ENCODE assay signal across 19 cellular contexts in the genomic region with DNA sequence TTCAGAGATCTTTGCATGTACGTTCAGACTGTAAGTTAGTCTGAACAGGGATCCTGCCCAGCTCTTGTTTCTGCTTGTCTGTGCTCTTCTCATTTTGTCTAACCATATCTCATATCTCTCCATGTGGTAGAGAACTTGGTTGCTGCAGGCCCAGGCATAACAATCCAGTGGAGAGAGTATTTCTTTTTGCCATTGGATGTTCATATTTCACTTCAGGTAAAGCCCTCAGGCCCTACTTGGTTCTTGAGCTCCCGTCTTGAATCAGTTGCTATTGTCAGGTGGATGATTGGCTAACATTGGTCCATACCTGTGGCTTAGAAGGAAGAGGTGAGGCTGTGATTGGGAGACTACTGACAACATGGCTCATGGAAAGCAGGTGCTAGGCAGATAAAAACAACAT.
"Had no signal": no experiment of that assay in that cellular context is flagged by ENCODE, and none has a peak within 500 bp of the region (broad histone marks: within the 10 kb centered on the region; RNA-seq: fewer than 3 reads in every experiment).

No MANE protein-coding gene starts in this region.

- H3K4me3 ChIP-seq: dorsolateral prefrontal cortex, esophagus squamous epithelium, heart left ventricle, right atrium auricular region, stomach, thoracic aorta, transverse colon had no signal

- H3K36me3 Mint-ChIP-seq: mesothelial cell of epicardium, natural killer cell had no signal

- H3K9me3 Mint-ChIP-seq: mesothelial cell of epicardium, natural killer cell had no signal

- H3K27ac ChIP-seq: dorsolateral prefrontal cortex, esophagus squamous epithelium, heart left ventricle, right atrium auricular region, stomach, thoracic aorta, transverse colon had no signal

- DNase-seq: cortex of kidney; dorsolateral prefrontal cortex; effector CD8-positive, alpha-beta T cell; esophagus squamous epithelium; heart left ventricle; hippocampal formation; natural killer cell; small intestine; stimulated activated CD4-positive, alpha-beta T cell treated with anti-CD3 and anti-CD28 coated beads, Interleukin-12 subunit alpha, Interleukin-12 subunit beta, amount 100 ng/mL, for 4 hours; stimulated activated naive CD4-positive, alpha-beta T cell; stomach; substantia nigra; transverse colon had no signal

- ATAC-seq: heart left ventricle, left lobe of liver, natural killer cell had no signal

- H3K27me3 ChIP-seq: dorsolateral prefrontal cortex, esophagus squamous epithelium, heart left ventricle, right atrium auricular region, stomach, transverse colon had no signal

- H3K4me1 Mint-ChIP-seq: natural killer cell, neural crest cell had no signal

- FAIRE-seq: islet of Langerhans, small intestine had no signal

- H3K36me3 ChIP-seq: esophagus squamous epithelium, heart left ventricle, right atrium auricular region, stomach, thoracic aorta, transverse colon had no signal

- H3K9me3 ChIP-seq: esophagus squamous epithelium, heart left ventricle, right atrium auricular region, stomach, thoracic aorta, transverse colon had no signal

- H3K4me1 ChIP-seq: esophagus squamous epithelium, heart left ventricle, right atrium auricular region, stomach, transverse colon had no signal

- H3K4me3 Mint-ChIP-seq: mesothelial cell of epicardium, natural killer cell, neural crest cell had no signal

- H3K27ac Mint-ChIP-seq: mesothelial cell of epicardium, natural killer cell had no signal
